1 cellular context compared by ENCODE assay signal in genomic region chr1:1274931-1275431, GRCh38.
TF ChIP-seq lines count a peak whose summit lies in the region.

No MANE protein-coding gene starts in this region.

TF ChIP-seq in H1, 55 proteins besides CTCF, POLR2A, EP300 and RAD21:
- TF ChIP-seq TCF12 (IDR thresholded peaks at IDR 0.05; ENCODE audit: low read depth, low read length) (no peak), EGR1 (IDR thresholded peaks at IDR 0.05; ENCODE audit: borderline replicate concordance, low read depth, low read length) (no peak), KDM1A (IDR thresholded peaks at IDR 0.05; ENCODE audit: borderline replicate concordance, low read length) (no peak), POLR2AphosphoS5 (IDR thresholded peaks at IDR 0.05; ENCODE audit: low read depth, low read length) (no peak), CBX8 (IDR thresholded peaks at IDR 0.05; ENCODE audit: borderline replicate concordance, low read depth, low read length) (no peak), SAP30 (IDR thresholded peaks at IDR 0.05; ENCODE audit: insufficient read depth, insufficient replicate concordance, low read length) (no peak), RNF2 (IDR thresholded peaks at IDR 0.05; ENCODE audit: borderline replicate concordance, low read depth, low read length, missing control alignments, poor library complexity, severe bottlenecking) (no peak), KDM5A (IDR thresholded peaks at IDR 0.05; ENCODE audit: low read length) (no peak), SIN3A (conservative IDR thresholded peaks at IDR 0.05 in 1 of 2, IDR thresholded peaks at IDR 0.05 in 1 of 2; ENCODE audit: low read depth in 1 of 2, low read length in 2 of 2) (no peak), MAX (IDR thresholded peaks at IDR 0.05) (no peak), SP1 (IDR thresholded peaks at IDR 0.05; ENCODE audit: low read depth, low read length) (no peak)
